In genomic region chr7:131071786-131072504, GRCh38 we compare ENCODE assay signal across 8 cellular contexts.
A peak's percentile ranks its signal among the peaks of the same experiment; 100 is the strongest.
DNase-seq lines count a peak whose midpoint lies in the region; ATAC-seq, FAIRE-seq and TF ChIP-seq lines count a peak whose summit lies in the region.

No MANE protein-coding gene starts in this region.

- H3K4me3 ChIP-seq in A673 (ENCODE audit: low read depth, low read length, poor library complexity, severe bottlenecking) (peak overlapping the region; percentile 35), neural progenitor cell (no peak overlapping the region)

- TF ChIP-seq CTCF in A673 (conservative IDR thresholded peaks at IDR 0.05; ENCODE audit: low read depth, low read length) (peak; percentile 72), endothelial cell (IDR thresholded peaks at IDR 0.05; ENCODE audit: unreplicated experiment) (peak; percentile 65), neural progenitor cell (IDR thresholded peaks at IDR 0.05) (peak; percentile 32)

- intact Hi-C loops in A673 (cut with micrococcal nuclease; ENCODE audit: unreplicated experiment): loop anchor here (2.0 to 5.0 kb wide), 2 partner anchors 35 to 353 kb away; no protein-coding TSS in a partner anchor

- ATAC-seq in HG02970 (IDR thresholded peaks at IDR 0.05; ENCODE audit: low FRiP score, unreplicated experiment): no peak

- H3K9me3 ChIP-seq in A673 (ENCODE audit: low read depth, low read length, poor library complexity, severe bottlenecking) (no peaks in the 10 kb centered on the region), neural progenitor cell (ENCODE audit: low read depth) (no peaks in the 10 kb centered on the region)

- peak overlapping the region; percentile 78 for H3K27ac ChIP-seq in A673 (ENCODE audit: low read depth, low read length, poor library complexity, severe bottlenecking)
- H3K27ac ChIP-seq in neural progenitor cell: no peak overlapping the region

- H3F3A ChIP-seq in neural progenitor cell (ENCODE audit: low read depth): no peaks in the 10 kb centered on the region

- no TSS peak for BruUV-seq in A673 (replicated peaks; lab: Mats Ljungman, UMichigan)

- POLR2A ChIA-PET in A673 (lab: Charles Lee; ENCODE audit: low non-redundant PET): interaction anchor here (0.6 kb wide), 2 partner anchors 42 to 366 kb away, joined by 3 read pairs; no protein-coding TSS in a partner anchor

- H3K9ac ChIP-seq in neural progenitor cell: no peak overlapping the region

- no peak for TF ChIP-seq POLR2A in GM12892 (IDR thresholded peaks at IDR 0.05; ENCODE audit: low read depth, low read length)

- CTCF ChIA-PET in A673 (lab: Charles Lee): no interaction called here

- no peak overlapping the region for H2AFZ ChIP-seq in neural progenitor cell (replicated peaks)

- H3K36me3 Mint-ChIP-seq in endothelial cell (ENCODE audit: low read depth, unreplicated experiment) (no peaks in the 10 kb centered on the region), neural progenitor cell (no peaks in the 10 kb centered on the region)

- no peaks in the 10 kb centered on the region for H3K79me2 ChIP-seq in neural progenitor cell (ENCODE audit: low read depth)

- FAIRE-seq in GM12892 (lab: Jason Lieb, UNC): no peak

- no peaks in the 10 kb centered on the region for H4K20me1 ChIP-seq in neural progenitor cell (ENCODE audit: low read depth)

- H3K4me3 Mint-ChIP-seq in endothelial cell (ENCODE audit: unreplicated experiment): no peak overlapping the region
- H3K4me3 Mint-ChIP-seq in neural progenitor cell: no peak overlapping the region

- H3K27ac Mint-ChIP-seq in endothelial cell (ENCODE audit: unreplicated experiment) (peak overlapping the region; percentile 72), neural progenitor cell (no peak overlapping the region)

- H3K4me1 Mint-ChIP-seq in endothelial cell (ENCODE audit: unreplicated experiment) (peaks cover 6% of the 10 kb centered on the region), neural progenitor cell (peaks cover 17% of the 10 kb centered on the region)

- in situ Hi-C loops in SK-MEL-5 (cut with HindIII; ENCODE audit: low pct_unique_long_range_greater_than_20kb, low sequenced_read_pairs): no loop called here

- H3K36me3 ChIP-seq in A673 (ENCODE audit: insufficient read depth, low read length, poor library complexity, severe bottlenecking) (peaks cover 8% of the 10 kb centered on the region), neural progenitor cell (no peaks in the 10 kb centered on the region)

- DNase-seq in A673 (ENCODE audit: low spot score) (peak; percentile 97), GOT3 (lab: John Stamatoyannopoulos, UW) (peak; percentile 17), SK-MEL-5 (ENCODE audit: low read depth, low spot score) (peak; percentile 99), endothelial cell (ENCODE audit: low spot score) (no peak), neural progenitor cell (ENCODE audit: low spot score) (no peak), NCI-H1417 treated with DMSO at 0.1 percent for 48 hours (lab: John Stamatoyannopoulos, UW) (no peak), GM12892 (ENCODE audit: insufficient read length) (no peak)

- H3K4me2 ChIP-seq in neural progenitor cell: no peak overlapping the region

- peaks cover 52% of the 10 kb centered on the region for H3K4me1 ChIP-seq in A673 (ENCODE audit: insufficient read depth, low read length, poor library complexity, severe bottlenecking)
- H3K4me1 ChIP-seq in neural progenitor cell: peaks cover 5% of the 10 kb centered on the region

- H3K27me3 ChIP-seq in A673 (replicated peaks; ENCODE audit: insufficient read depth, low read depth, low read length, poor library complexity) (no peaks in the 10 kb centered on the region), neural progenitor cell (no peaks in the 10 kb centered on the region)

- H3K9me3 Mint-ChIP-seq in endothelial cell (ENCODE audit: unreplicated experiment) (no peaks in the 10 kb centered on the region), neural progenitor cell (no peaks in the 10 kb centered on the region)

- no peaks in the 10 kb centered on the region for H3K27me3 Mint-ChIP-seq in endothelial cell (ENCODE audit: unreplicated experiment)
- no peaks in the 10 kb centered on the region for H3K27me3 Mint-ChIP-seq in neural progenitor cell (ENCODE audit: insufficient read depth, low read depth)

Comparison
In these comparisons a context has a peak if more than half of its experiments do, and no peak if none do; other contexts are left out.
1. DNase-seq: peak in A673 (single experiment), GOT3 (single experiment) and SK-MEL-5 (single experiment); none in endothelial cell (single experiment), neural progenitor cell (single experiment), NCI-H1417 treated with DMSO at 0.1 percent for 48 hours (single experiment) and GM12892 (single experiment).
2. Peak in every context shown above with its lines, with median percentiles within 50 percentile points of each other: CTCF ChIP-seq.